In the genomic region with DNA sequence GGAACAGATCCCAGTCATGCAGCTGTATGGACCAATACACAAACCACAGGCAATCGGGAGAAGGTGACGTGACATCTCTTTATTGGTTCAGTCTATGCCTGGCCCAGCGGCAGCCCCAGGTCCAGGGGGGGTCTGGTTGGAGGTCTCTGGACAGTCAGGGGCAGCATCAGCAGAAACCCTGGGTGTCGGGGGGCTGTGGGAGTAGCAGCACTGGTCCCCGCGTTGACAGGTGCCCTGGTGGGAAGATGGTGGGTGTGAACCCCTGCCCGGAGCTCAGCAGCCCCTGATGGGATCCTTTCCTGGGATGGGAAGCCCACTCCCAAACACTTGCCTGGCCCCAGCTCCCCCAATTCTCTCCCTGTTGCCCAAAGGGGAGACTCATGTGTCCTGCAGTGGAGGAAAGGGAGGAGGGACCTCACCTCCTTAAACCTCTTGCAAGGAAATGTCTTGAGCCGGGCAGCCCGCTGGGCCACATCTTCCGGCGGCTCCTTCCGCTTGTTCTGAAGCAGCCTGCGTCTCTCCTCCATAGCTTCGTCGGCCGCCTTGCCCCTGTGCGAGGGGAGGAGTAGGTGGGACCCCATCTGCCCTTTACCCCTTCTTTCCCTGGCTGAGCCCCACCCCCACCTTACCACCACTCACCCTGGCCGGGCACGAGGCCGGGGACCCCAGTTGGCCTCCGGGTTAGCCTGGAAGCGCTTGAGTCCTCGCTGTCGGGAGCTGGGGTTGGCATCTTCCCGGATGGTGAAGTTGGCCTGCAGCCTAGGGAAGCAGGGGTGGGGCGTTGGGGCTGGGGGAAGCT, we compare ENCODE assay signal across 10 cellular contexts. TPM values are rescaled to one million over a fixed set of nuclear protein-coding genes. Genes with fewer than 3 reads are reported as not detected.
DNase-seq lines count a peak whose midpoint lies in the region; ATAC-seq lines count a peak whose summit lies in the region.
"Had no signal": no experiment of that assay in that cellular context is flagged by ENCODE, and none has a peak within 500 bp of the region (broad histone marks: within the 10 kb centered on the region; RNA-seq: fewer than 3 reads in every experiment).

No MANE protein-coding gene starts in this region.

- H3K27ac ChIP-seq in layer of hippocampus (ENCODE audit: low read depth, low read length): peak overlapping the region; percentile 83
- H3K27ac ChIP-seq in aorta (ENCODE audit: low read depth in 1 of 2, low read length in 2 of 2): no peak overlapping the region
- H3K27ac ChIP-seq: cardiac muscle cell had no signal

- H3K27ac Mint-ChIP-seq in activated CD4-positive, alpha-beta T cell treated with anti-CD3 and anti-CD28 coated beads, Interleukin-2, amount 10 ng/mL, durations not matched to agents 7 days and 5 days: peak overlapping the region; percentile 92

- H3K27me3 ChIP-seq in layer of hippocampus (ENCODE audit: control insufficient read depth, insufficient read depth, low read length) (no peaks in the 10 kb centered on the region), aorta (ENCODE audit: control insufficient read depth in 1 of 2, insufficient read depth in 2 of 2, low read length in 1 of 2) (no peaks in the 10 kb centered on the region)

- CTCF ChIA-PET in activated CD4-positive, alpha-beta T cell treated with anti-CD3 and anti-CD28 coated beads, Interleukin-2, amount 10 ng/mL, durations not matched to agents 7 days and 5 days (lab: Charles Lee): interaction anchor here (0.6 to 3.5 kb wide), 17 partner anchors 8 to 710 kb away, joined by 3 to 23 read pairs (median 5); partner anchors contain the start of genes NACC1 and TRMT1

- H3K4me1 Mint-ChIP-seq in activated CD4-positive, alpha-beta T cell treated with anti-CD3 and anti-CD28 coated beads, Interleukin-2, amount 10 ng/mL, durations not matched to agents 7 days and 5 days: peaks cover 31% of the 10 kb centered on the region

- peaks cover 6% of the 10 kb centered on the region for H3K27me3 Mint-ChIP-seq in activated CD4-positive, alpha-beta T cell treated with anti-CD3 and anti-CD28 coated beads, Interleukin-2, amount 10 ng/mL, durations not matched to agents 7 days and 5 days

- no peaks in the 10 kb centered on the region for H3K4me1 ChIP-seq in aorta (ENCODE audit: control insufficient read depth in 1 of 2, insufficient read depth in 2 of 2, low read length in 2 of 2)

- intact Hi-C loops in aorta (cut with DNase I): no loop called here

- no peaks in the 10 kb centered on the region for H3K36me3 ChIP-seq in aorta (ENCODE audit: control insufficient read depth in 1 of 2, insufficient read depth in 2 of 2, low read length in 1 of 2)
- H3K36me3 ChIP-seq: cardiac muscle cell had no signal

- peak; percentile 36 for DNase-seq in stimulated activated CD4-positive, alpha-beta T cell treated with anti-CD3 and anti-CD28 coated beads, Interleukin-1b, Interleukin-23, amount 100 ng/mL, for 48 hours
- no peak for DNase-seq in stimulated activated CD4-positive, alpha-beta T cell treated with anti-CD3 and anti-CD28 coated beads, Interleukin-4, amount 100 ng/mL, for 4 hours
- DNase-seq in activated CD4-positive, alpha-beta T cell treated with anti-CD3 and anti-CD28 coated beads, Interleukin-2, amount 10 ng/mL, durations not matched to agents 7 days and 5 days: peak; percentile 44
- DNase-seq in aorta (no peak), AG08395 (ENCODE audit: low spot score) (no peak), EL (no peak)
- DNase-seq in effector CD8-positive, alpha-beta T cell (lab: John Stamatoyannopoulos, UW): no peak

- POLR2A ChIA-PET in activated CD4-positive, alpha-beta T cell treated with anti-CD3 and anti-CD28 coated beads, Interleukin-2, amount 10 ng/mL, durations not matched to agents 7 days and 5 days (lab: Charles Lee): interaction anchor here (0.5 kb wide), 1 partner anchor 108 kb away, joined by 3 read pairs; no protein-coding TSS in a partner anchor

- H3K9me3 Mint-ChIP-seq in activated CD4-positive, alpha-beta T cell treated with anti-CD3 and anti-CD28 coated beads, Interleukin-2, amount 10 ng/mL, durations not matched to agents 7 days and 5 days: no peaks in the 10 kb centered on the region
- H3K9me3 Mint-ChIP-seq: neural crest cell had no signal

- peak overlapping the region; percentile 82 for H3K4me3 Mint-ChIP-seq in activated CD4-positive, alpha-beta T cell treated with anti-CD3 and anti-CD28 coated beads, Interleukin-2, amount 10 ng/mL, durations not matched to agents 7 days and 5 days
- H3K4me3 Mint-ChIP-seq: neural crest cell had no signal

- H3K36me3 Mint-ChIP-seq in activated CD4-positive, alpha-beta T cell treated with anti-CD3 and anti-CD28 coated beads, Interleukin-2, amount 10 ng/mL, durations not matched to agents 7 days and 5 days (ENCODE audit: low read depth): peaks cover 5% of the 10 kb centered on the region

- no peaks in the 10 kb centered on the region for H3K9me3 ChIP-seq in aorta (ENCODE audit: control insufficient read depth, low read length)

- H3K4me3 ChIP-seq in aorta (ENCODE audit: low read length in 2 of 2): no peak overlapping the region
- H3K4me3 ChIP-seq: cardiac muscle cell had no signal

- WGBS in aorta, 2 donors: 75 to 80% methylated on average over 26 of the region's 26 CpGs

- peak; percentile 0 for ATAC-seq in aorta (ENCODE audit: low FRiP score)

RNA-seq across cellular contexts. Expression of gene LYL1, which starts 2.4 kb away (rescaled TPM):
- 1 to 10 TPM; 2.3 to 2.5 TPM for total RNA-seq in activated CD4-positive, alpha-beta T cell treated with anti-CD3 and anti-CD28 coated beads, Interleukin-2, amount 10 ng/mL, durations not matched to agents 7 days and 5 days
- 10 to 100 TPM in 1 of 2 donors, 1 to 10 TPM in 1; 8.7 to 28.6 TPM for total RNA-seq in aorta
- polyA plus RNA-seq in aorta: 1 to 10 TPM; 7.3 to 9.3 TPM

RNA-seq across cellular contexts. Expression of gene TRMT1, which starts 11.5 kb away (rescaled TPM):
- total RNA-seq in activated CD4-positive, alpha-beta T cell treated with anti-CD3 and anti-CD28 coated beads, Interleukin-2, amount 10 ng/mL, durations not matched to agents 7 days and 5 days: 10 to 100 TPM; 44.7 to 58.3 TPM
- 10 to 100 TPM; 23.9 to 26.5 TPM for total RNA-seq in aorta
- polyA plus RNA-seq in aorta: 10 to 100 TPM; 17.9 to 62.2 TPM

RNA-seq across cellular contexts. Expression of gene NACC1, which starts 13.0 kb away (rescaled TPM):
- total RNA-seq in activated CD4-positive, alpha-beta T cell treated with anti-CD3 and anti-CD28 coated beads, Interleukin-2, amount 10 ng/mL, durations not matched to agents 7 days and 5 days: 10 to 100 TPM; 57.8 to 63.8 TPM
- 10 to 100 TPM; 26.0 to 37.4 TPM for total RNA-seq in aorta
- 1 to 10 TPM; 5.0 to 7.8 TPM for polyA plus RNA-seq in aorta

RNA-seq across cellular contexts. Expression of gene STX10, which starts 45.1 kb away (rescaled TPM):
- 10 to 100 TPM; 62.3 to 65.0 TPM for total RNA-seq in activated CD4-positive, alpha-beta T cell treated with anti-CD3 and anti-CD28 coated beads, Interleukin-2, amount 10 ng/mL, durations not matched to agents 7 days and 5 days
- 10 to 100 TPM; 33.0 to 47.4 TPM for total RNA-seq in aorta
- 100 to 1,000 TPM in 1 of 2 donors, 10 to 100 TPM in 1; 70.5 to 105 TPM for polyA plus RNA-seq in aorta

RNA-seq across cellular contexts. Expression of gene IER2, which starts 45.2 kb away (rescaled TPM):
- total RNA-seq in activated CD4-positive, alpha-beta T cell treated with anti-CD3 and anti-CD28 coated beads, Interleukin-2, amount 10 ng/mL, durations not matched to agents 7 days and 5 days: 100 to 1,000 TPM; 167 to 188 TPM
- total RNA-seq in aorta: 100 to 1,000 TPM; 143 to 239 TPM
- 100 to 1,000 TPM in 1 of 2 donors, 10 to 100 TPM in 1; 39.7 to 269 TPM for polyA plus RNA-seq in aorta

Comparison
In these comparisons a context has a peak if more than half of its experiments do, and no peak if none do; other contexts are left out.
1. DNase-seq: peak in stimulated activated CD4-positive, alpha-beta T cell treated with anti-CD3 and anti-CD28 coated beads, Interleukin-1b, Interleukin-23, amount 100 ng/mL, for 48 hours (single experiment) and activated CD4-positive, alpha-beta T cell treated with anti-CD3 and anti-CD28 coated beads, Interleukin-2, amount 10 ng/mL, durations not matched to agents 7 days and 5 days (single experiment); none in stimulated activated CD4-positive, alpha-beta T cell treated with anti-CD3 and anti-CD28 coated beads, Interleukin-4, amount 100 ng/mL, for 4 hours (0 of 2), aorta (0 of 2), AG08395 (single experiment), EL (single experiment) and effector CD8-positive, alpha-beta T cell (single experiment).